In the genomic region with DNA sequence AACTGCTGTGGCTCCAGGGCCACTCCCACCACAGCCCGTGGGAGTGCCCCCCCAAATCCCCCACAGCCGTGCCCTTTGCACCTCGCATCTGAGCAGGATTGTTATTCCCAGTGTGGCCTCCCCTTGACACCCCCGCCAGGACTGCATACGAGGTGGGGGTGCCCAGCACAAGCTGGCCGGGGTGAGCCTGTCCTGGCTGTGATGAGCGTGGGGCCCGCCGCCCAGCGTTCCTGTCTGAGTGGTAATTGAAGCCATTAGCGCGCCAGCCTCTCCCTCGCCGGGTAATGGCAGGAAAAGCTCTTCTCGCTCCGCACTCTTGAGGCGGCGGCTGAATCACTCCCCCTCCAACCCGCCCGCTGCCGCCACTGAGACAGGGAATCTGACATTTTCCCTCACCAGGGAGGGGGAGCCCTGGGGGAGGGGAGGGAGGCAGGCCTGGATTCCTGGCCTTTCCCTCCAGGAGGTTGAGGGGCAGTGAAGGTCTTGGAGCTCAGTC, we compare ENCODE assay signal across 11 cellular contexts. TPM values are rescaled to one million over a fixed set of nuclear protein-coding genes. Genes with fewer than 3 reads are reported as not detected.
DNase-seq lines count a peak whose midpoint lies in the region; ATAC-seq and TF ChIP-seq lines count a peak whose summit lies in the region.
"Had no signal": no experiment of that assay in that cellular context is flagged by ENCODE, and none has a peak within 500 bp of the region (broad histone marks: within the 10 kb centered on the region; RNA-seq: fewer than 3 reads in every experiment).

No MANE protein-coding gene starts in this region.

- H3K4me3 ChIP-seq in GM23338 (peak overlapping the region; percentile 46), iPS-15b (ENCODE audit: low read depth, low read length) (peak overlapping the region; percentile 8)
- no peak overlapping the region for H3K4me3 ChIP-seq in CD4-positive, alpha-beta memory T cell (ENCODE audit: low read length in 2 of 2)

- no peak overlapping the region; the same call in 1 of the 2 replicates for H3K27ac Mint-ChIP-seq in GM23338
- no peak overlapping the region for H3K27ac Mint-ChIP-seq in CD4-positive, alpha-beta memory T cell
- H3K27ac Mint-ChIP-seq: activated CD4-positive, alpha-beta memory T cell treated with anti-CD3 and anti-CD28 coated beads, Interleukin-2, amount 10 ng/mL, durations not matched to agents 7 days and 5 days had no signal

- H3K4me1 ChIP-seq in GM23338 (ENCODE audit: insufficient read depth) (peaks cover 18% of the 10 kb centered on the region), iPS-15b (ENCODE audit: control insufficient read depth, insufficient read depth, low read length) (peaks cover 6% of the 10 kb centered on the region)
- no peaks in the 10 kb centered on the region for H3K4me1 ChIP-seq in CD4-positive, alpha-beta memory T cell (ENCODE audit: insufficient read depth, low read length)

- H3F3A ChIP-seq in GM23338 (replicated peaks; ENCODE audit: low read depth), result 0 out of 2 replicates have a peak, but pooled peaks cover 12% of the 10 kb centered on the region

- H2AFZ ChIP-seq in GM23338, result no peak overlapping the region

- ATAC-seq in GM23338, result peak; percentile 74
- ATAC-seq in SK-N-SH treated with all-trans-retinoic acid at 6 μM for 48 hours, result peak; percentile 84
- peak; percentile 46 for ATAC-seq in sciatic nerve

- H3K27ac ChIP-seq in GM23338 (ENCODE audit: low read depth), result peak overlapping the region; percentile 74; the same call in 1 of the 2 replicates
- no peak overlapping the region for H3K27ac ChIP-seq in CD4-positive, alpha-beta memory T cell (ENCODE audit: low read depth, low read length)
- H3K27ac ChIP-seq: neutrophil had no signal

- H3K4me2 ChIP-seq in GM23338, result peak overlapping the region; percentile 75

- no peak for TF ChIP-seq CTCF in GM23338 (conservative IDR thresholded peaks at IDR 0.05; ENCODE audit: low read depth in 2 of 2)

- DNase-seq in GM23338 (ENCODE audit: low spot score), result peak; percentile 78
- peak; percentile 70 for DNase-seq in sciatic nerve (ENCODE audit: low spot score)
- DNase-seq in activated CD4-positive, CD25-positive, alpha-beta regulatory T cell (lab: John Stamatoyannopoulos, UW), result no peak
- DNase-seq in SW 1271 (lab: John Stamatoyannopoulos, UW), result no peak
- DNase-seq in CD4-positive, alpha-beta memory T cell, result no peak
- no peak for DNase-seq in HuH-7 (ENCODE audit: low spot score)
- DNase-seq: activated CD4-positive, alpha-beta memory T cell treated with anti-CD3 and anti-CD28 coated beads, Interleukin-2, amount 10 ng/mL, durations not matched to agents 7 days and 5 days; DMS 273 treated with DMSO at 0.1 percent for 48 hours had no signal

- POLR2A ChIA-PET in CD4-positive, alpha-beta memory T cell (lab: Charles Lee; ENCODE audit: partially characterized antibody), result no interaction called here

- H3K9me3 Mint-ChIP-seq in GM23338, result no peaks in the 10 kb centered on the region
- no peaks in the 10 kb centered on the region for H3K9me3 Mint-ChIP-seq in CD4-positive, alpha-beta memory T cell
- H3K9me3 Mint-ChIP-seq: activated CD4-positive, alpha-beta memory T cell treated with anti-CD3 and anti-CD28 coated beads, Interleukin-2, amount 10 ng/mL, durations not matched to agents 7 days and 5 days had no signal

- no peak overlapping the region for H3K4me3 Mint-ChIP-seq in GM23338
- H3K4me3 Mint-ChIP-seq in CD4-positive, alpha-beta memory T cell, result no peak overlapping the region
- H3K4me3 Mint-ChIP-seq: activated CD4-positive, alpha-beta memory T cell treated with anti-CD3 and anti-CD28 coated beads, Interleukin-2, amount 10 ng/mL, durations not matched to agents 7 days and 5 days had no signal

- intact Hi-C loops in sciatic nerve (cut with DNase I), result no loop called here
- intact Hi-C loops in CD4-positive, alpha-beta memory T cell (cut with micrococcal nuclease), result no loop called here

- H3K4me1 Mint-ChIP-seq in GM23338, result peaks cover 20% of the 10 kb centered on the region
- peaks cover 0 to 3% (median 0%) of the 10 kb centered on the region in 4 donors for H3K4me1 Mint-ChIP-seq in CD4-positive, alpha-beta memory T cell

- H3K27me3 ChIP-seq in GM23338 (ENCODE audit: insufficient read depth) (no peaks in the 10 kb centered on the region), iPS-15b (ENCODE audit: control insufficient read depth, insufficient read depth, low read length) (no peaks in the 10 kb centered on the region)
- no peaks in the 10 kb centered on the region for H3K27me3 ChIP-seq in CD4-positive, alpha-beta memory T cell (ENCODE audit: insufficient read depth, low read length)

- H3K36me3 ChIP-seq in GM23338 (ENCODE audit: insufficient read depth) (no peaks in the 10 kb centered on the region; the same call in 1 of the 2 replicates), iPS-15b (ENCODE audit: control insufficient read depth, insufficient read depth, low read length) (peaks cover 34% of the 10 kb centered on the region)
- no peaks in the 10 kb centered on the region for H3K36me3 ChIP-seq in CD4-positive, alpha-beta memory T cell (ENCODE audit: insufficient read depth, low read length)
- H3K36me3 ChIP-seq: neutrophil had no signal

- no peaks in the 10 kb centered on the region for H3K9me2 ChIP-seq in GM23338 (ENCODE audit: insufficient read depth)

- H3K27me3 Mint-ChIP-seq in GM23338 (ENCODE audit: insufficient read depth, low read depth, poor library complexity), result peaks cover 18% of the 10 kb centered on the region
- H3K27me3 Mint-ChIP-seq in CD4-positive, alpha-beta memory T cell, result peaks cover 1 to 5% of the 10 kb centered on the region in 2 donors
- H3K27me3 Mint-ChIP-seq: activated CD4-positive, alpha-beta memory T cell treated with anti-CD3 and anti-CD28 coated beads, Interleukin-2, amount 10 ng/mL, durations not matched to agents 7 days and 5 days had no signal

- H3K79me2 ChIP-seq in GM23338 (replicated peaks; ENCODE audit: insufficient read depth), result peaks cover 42% of the 10 kb centered on the region

- H3K9me3 ChIP-seq in iPS-15b (ENCODE audit: control insufficient read depth, insufficient read depth, low read length), result no peaks in the 10 kb centered on the region
- H3K9me3 ChIP-seq in CD4-positive, alpha-beta memory T cell (ENCODE audit: control insufficient read depth in 1 of 2, low read length in 2 of 2), result no peaks in the 10 kb centered on the region
- H3K9me3 ChIP-seq: neutrophil had no signal

- CTCF ChIA-PET in CD4-positive, alpha-beta memory T cell (lab: Charles Lee; ENCODE audit: partially characterized antibody), result no interaction called here

- peak overlapping the region; percentile 26 for H3K9ac ChIP-seq in iPS-15b (ENCODE audit: low read depth, low read length)

- peaks cover 38% of the 10 kb centered on the region for H3K36me3 Mint-ChIP-seq in GM23338 (ENCODE audit: low read depth)
- H3K36me3 Mint-ChIP-seq in CD4-positive, alpha-beta memory T cell, result no peaks in the 10 kb centered on the region

- no peaks in the 10 kb centered on the region; the same call in 1 of the 2 replicates for H4K20me1 ChIP-seq in GM23338 (replicated peaks; ENCODE audit: insufficient read depth)

TF ChIP-seq in GM23338, 12 proteins besides CTCF, POLR2A, EP300 and RAD21 (continues in another document):
- no peak for TF ChIP-seq POLR2AphosphoS5 (IDR thresholded peaks at IDR 0.05; ENCODE audit: low read depth)
- TF ChIP-seq, protein P1, sequence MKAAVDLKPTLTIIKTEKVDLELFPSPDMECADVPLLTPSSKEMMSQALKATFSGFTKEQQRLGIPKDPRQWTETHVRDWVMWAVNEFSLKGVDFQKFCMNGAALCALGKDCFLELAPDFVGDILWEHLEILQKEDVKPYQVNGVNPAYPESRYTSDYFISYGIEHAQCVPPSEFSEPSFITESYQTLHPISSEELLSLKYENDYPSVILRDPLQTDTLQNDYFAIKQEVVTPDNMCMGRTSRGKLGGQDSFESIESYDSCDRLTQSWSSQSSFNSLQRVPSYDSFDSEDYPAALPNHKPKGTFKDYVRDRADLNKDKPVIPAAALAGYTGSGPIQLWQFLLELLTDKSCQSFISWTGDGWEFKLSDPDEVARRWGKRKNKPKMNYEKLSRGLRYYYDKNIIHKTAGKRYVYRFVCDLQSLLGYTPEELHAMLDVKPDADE (IDR thresholded peaks at IDR 0.05), result no peak
- TF ChIP-seq JUNB (IDR thresholded peaks at IDR 0.05; ENCODE audit: unreplicated experiment), result no peak
- TF ChIP-seq ZNF114 (CRISPR knock-in tag; IDR thresholded peaks at IDR 0.05), result no peak
- TF ChIP-seq ZNF331 (CRISPR knock-in tag; IDR thresholded peaks at IDR 0.05; ENCODE audit: low read depth), result no peak
- no peak for TF ChIP-seq NANOG (IDR thresholded peaks at IDR 0.05; ENCODE audit: borderline replicate concordance)
- no peak for TF ChIP-seq EZH2 (IDR thresholded peaks at IDR 0.05; ENCODE audit: low read depth, unreplicated experiment)
- no peak for TF ChIP-seq STAT1 (IDR thresholded peaks at IDR 0.05; ENCODE audit: unreplicated experiment)

TF ChIP-seq in SK-N-SH treated with all-trans-retinoic acid at 6 μM for 48 hours, 23 proteins besides CTCF, POLR2A, EP300 and RAD21 (continues in another document):
- no peak for TF ChIP-seq ESRRG (CRISPR knock-in tag; IDR thresholded peaks at IDR 0.05)
- TF ChIP-seq, protein P2, sequence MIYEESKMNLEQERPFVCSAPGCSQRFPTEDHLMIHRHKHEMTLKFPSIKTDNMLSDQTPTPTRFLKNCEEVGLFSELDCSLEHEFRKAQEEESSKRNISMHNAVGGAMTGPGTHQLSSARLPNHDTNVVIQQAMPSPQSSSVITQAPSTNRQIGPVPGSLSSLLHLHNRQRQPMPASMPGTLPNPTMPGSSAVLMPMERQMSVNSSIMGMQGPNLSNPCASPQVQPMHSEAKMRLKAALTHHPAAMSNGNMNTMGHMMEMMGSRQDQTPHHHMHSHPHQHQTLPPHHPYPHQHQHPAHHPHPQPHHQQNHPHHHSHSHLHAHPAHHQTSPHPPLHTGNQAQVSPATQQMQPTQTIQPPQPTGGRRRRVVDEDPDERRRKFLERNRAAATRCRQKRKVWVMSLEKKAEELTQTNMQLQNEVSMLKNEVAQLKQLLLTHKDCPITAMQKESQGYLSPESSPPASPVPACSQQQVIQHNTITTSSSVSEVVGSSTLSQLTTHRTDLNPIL (CRISPR knock-in tag; IDR thresholded peaks at IDR 0.05; ENCODE audit: low read depth), result no peak
- TF ChIP-seq TCF4 (CRISPR knock-in tag; IDR thresholded peaks at IDR 0.05; ENCODE audit: borderline replicate concordance), result no peak

RNA-seq across cellular contexts. Expression of a gene that starts 27.7 kb away (rescaled TPM):
- 154 and 173 TPM in 2 replicates for total RNA-seq in GM23338 (2014; rRNA removed; shearing (Covaris generic))
- 48.7 and 52.4 TPM in 2 replicates for polyA plus RNA-seq in GM23338 (2016; fragmentation: Nextera tagmentation; extraction: Ambion mirVana)
- total RNA-seq in sciatic nerve, result 180 TPM
- total RNA-seq in CD4-positive, alpha-beta memory T cell, result not detected
- polyA plus RNA-seq in CD4-positive, alpha-beta memory T cell, result not detected

Comparison
In these comparisons a context has a peak if more than half of its experiments do, and no peak if none do; other contexts are left out.
1. DNase-seq: peak in GM23338 (single experiment) and sciatic nerve (single experiment); none in activated CD4-positive, CD25-positive, alpha-beta regulatory T cell (0 of 4), SW 1271 (0 of 2), CD4-positive, alpha-beta memory T cell (0 of 5) and HuH-7 (single experiment).
2. H3K4me3 ChIP-seq: peak in GM23338 (single experiment) and iPS-15b (single experiment); none in CD4-positive, alpha-beta memory T cell (0 of 2).
3. RNA of a gene that starts 27.7 kb away (total RNA-seq): 180 TPM in sciatic nerve (single experiment) and 154 to 173 TPM in GM23338; not detected in CD4-positive, alpha-beta memory T cell; every median in the first group is over 100 times any median in the second.
4. Peak in every context shown above with its lines, with median percentiles within 50 percentile points of each other: ATAC-seq.